1 cellular context compared by ENCODE assay signal in genomic region chr20:50026746-50027575, GRCh38.
TF ChIP-seq lines count a peak whose summit lies in the region.

No MANE protein-coding gene starts in this region.

TF ChIP-seq in IMR-90, 13 proteins besides CTCF, POLR2A, EP300 and RAD21:
- no peak for TF ChIP-seq RFX5 (IDR thresholded peaks at IDR 0.05; ENCODE audit: low read depth, low read length)
- TF ChIP-seq USF2 (IDR thresholded peaks at IDR 0.05; ENCODE audit: low read depth, low read length): no peak
- TF ChIP-seq FOS (IDR thresholded peaks at IDR 0.05; ENCODE audit: low read depth, low read length): no peak
- TF ChIP-seq MXI1 (IDR thresholded peaks at IDR 0.05; ENCODE audit: borderline replicate concordance, low read depth, low read length): no peak
- no peak for TF ChIP-seq RCOR1 (IDR thresholded peaks at IDR 0.05; ENCODE audit: insufficient replicate concordance, low read length)
- no peak for TF ChIP-seq NFE2L2 (IDR thresholded peaks at IDR 0.05; ENCODE audit: low read depth, low read length)
- TF ChIP-seq ELK1 (IDR thresholded peaks at IDR 0.05; ENCODE audit: borderline replicate concordance, low read depth, low read length): no peak
- no peak for TF ChIP-seq SMC3 (IDR thresholded peaks at IDR 0.05; ENCODE audit: low read depth, low read length)
- TF ChIP-seq CHD1 (IDR thresholded peaks at IDR 0.05; ENCODE audit: low read depth, low read length): no peak
- no peak for TF ChIP-seq MAFK (IDR thresholded peaks at IDR 0.05; ENCODE audit: low read depth, low read length)
- no peak for TF ChIP-seq BHLHE40 (IDR thresholded peaks at IDR 0.05; ENCODE audit: low read depth, low read length)
- TF ChIP-seq CEBPB (IDR thresholded peaks at IDR 0.05; ENCODE audit: low read depth, low read length): no peak
- no peak for TF ChIP-seq MAZ (IDR thresholded peaks at IDR 0.05; ENCODE audit: borderline replicate concordance, low read depth, low read length)
